Comparison of ENCODE assay signal across 1 cellular context in the genomic region with DNA sequence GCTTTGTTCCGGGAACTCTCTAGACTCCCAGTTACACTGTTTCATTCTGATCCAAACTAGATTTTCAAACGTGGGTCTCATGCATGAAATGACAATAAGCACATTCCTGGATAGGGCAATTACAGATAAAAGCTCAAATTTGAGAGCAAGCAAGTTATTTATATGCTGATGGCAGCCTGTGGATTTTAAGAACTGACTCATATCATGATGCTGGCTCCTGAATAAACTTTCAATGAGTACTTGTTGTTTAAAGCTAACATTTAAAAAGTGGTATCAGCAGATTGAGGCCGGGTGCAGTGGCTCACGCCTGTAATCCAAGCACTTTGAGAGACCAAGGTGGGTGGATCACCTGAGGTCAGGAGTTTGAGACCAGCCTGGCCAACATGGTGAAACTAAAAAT.
TF ChIP-seq lines count a peak whose summit lies in the region.

No MANE protein-coding gene starts in this region.

TF ChIP-seq in GM23338, 12 proteins besides CTCF, POLR2A, EP300 and RAD21 (continued from another document):
- TF ChIP-seq, protein P1, sequence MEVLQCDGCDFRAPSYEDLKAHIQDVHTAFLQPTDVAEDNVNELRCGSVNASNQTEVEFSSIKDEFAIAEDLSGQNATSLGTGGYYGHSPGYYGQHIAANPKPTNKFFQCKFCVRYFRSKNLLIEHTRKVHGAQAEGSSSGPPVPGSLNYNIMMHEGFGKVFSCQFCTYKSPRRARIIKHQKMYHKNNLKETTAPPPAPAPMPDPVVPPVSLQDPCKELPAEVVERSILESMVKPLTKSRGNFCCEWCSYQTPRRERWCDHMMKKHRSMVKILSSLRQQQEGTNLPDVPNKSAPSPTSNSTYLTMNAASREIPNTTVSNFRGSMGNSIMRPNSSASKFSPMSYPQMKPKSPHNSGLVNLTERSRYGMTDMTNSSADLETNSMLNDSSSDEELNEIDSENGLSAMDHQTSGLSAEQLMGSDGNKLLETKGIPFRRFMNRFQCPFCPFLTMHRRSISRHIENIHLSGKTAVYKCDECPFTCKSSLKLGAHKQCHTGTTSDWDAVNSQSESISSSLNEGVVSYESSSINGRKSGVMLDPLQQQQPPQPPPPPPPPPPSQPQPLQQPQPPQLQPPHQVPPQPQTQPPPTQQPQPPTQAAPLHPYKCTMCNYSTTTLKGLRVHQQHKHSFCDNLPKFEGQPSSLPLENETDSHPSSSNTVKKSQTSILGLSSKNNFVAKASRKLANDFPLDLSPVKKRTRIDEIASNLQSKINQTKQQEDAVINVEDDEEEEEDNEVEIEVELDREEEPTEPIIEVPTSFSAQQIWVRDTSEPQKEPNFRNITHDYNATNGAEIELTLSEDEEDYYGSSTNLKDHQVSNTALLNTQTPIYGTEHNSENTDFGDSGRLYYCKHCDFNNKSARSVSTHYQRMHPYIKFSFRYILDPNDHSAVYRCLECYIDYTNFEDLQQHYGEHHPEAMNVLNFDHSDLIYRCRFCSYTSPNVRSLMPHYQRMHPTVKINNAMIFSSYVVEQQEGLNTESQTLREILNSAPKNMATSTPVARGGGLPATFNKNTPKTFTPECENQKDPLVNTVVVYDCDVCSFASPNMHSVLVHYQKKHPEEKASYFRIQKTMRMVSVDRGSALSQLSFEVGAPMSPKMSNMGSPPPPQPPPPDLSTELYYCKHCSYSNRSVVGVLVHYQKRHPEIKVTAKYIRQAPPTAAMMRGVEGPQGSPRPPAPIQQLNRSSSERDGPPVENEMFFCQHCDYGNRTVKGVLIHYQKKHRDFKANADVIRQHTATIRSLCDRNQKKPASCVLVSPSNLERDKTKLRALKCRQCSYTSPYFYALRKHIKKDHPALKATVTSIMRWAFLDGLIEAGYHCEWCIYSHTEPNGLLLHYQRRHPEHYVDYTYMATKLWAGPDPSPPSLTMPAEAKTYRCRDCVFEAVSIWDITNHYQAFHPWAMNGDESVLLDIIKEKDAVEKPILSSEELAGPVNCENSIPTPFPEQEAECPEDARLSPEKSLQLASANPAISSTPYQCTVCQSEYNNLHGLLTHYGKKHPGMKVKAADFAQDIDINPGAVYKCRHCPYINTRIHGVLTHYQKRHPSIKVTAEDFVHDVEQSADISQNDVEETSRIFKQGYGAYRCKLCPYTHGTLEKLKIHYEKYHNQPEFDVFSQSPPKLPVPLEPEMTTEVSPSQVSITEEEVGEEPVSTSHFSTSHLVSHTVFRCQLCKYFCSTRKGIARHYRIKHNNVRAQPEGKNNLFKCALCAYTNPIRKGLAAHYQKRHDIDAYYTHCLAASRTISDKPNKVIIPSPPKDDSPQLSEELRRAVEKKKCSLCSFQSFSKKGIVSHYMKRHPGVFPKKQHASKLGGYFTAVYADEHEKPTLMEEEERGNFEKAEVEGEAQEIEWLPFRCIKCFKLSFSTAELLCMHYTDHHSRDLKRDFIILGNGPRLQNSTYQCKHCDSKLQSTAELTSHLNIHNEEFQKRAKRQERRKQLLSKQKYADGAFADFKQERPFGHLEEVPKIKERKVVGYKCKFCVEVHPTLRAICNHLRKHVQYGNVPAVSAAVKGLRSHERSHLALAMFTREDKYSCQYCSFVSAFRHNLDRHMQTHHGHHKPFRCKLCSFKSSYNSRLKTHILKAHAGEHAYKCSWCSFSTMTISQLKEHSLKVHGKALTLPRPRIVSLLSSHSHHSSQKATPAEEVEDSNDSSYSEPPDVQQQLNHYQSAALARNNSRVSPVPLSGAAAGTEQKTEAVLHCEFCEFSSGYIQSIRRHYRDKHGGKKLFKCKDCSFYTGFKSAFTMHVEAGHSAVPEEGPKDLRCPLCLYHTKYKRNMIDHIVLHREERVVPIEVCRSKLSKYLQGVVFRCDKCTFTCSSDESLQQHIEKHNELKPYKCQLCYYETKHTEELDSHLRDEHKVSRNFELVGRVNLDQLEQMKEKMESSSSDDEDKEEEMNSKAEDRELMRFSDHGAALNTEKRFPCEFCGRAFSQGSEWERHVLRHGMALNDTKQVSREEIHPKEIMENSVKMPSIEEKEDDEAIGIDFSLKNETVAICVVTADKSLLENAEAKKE (CRISPR knock-in tag; IDR thresholded peaks at IDR 0.05), result no peak
- TF ChIP-seq, protein P2, sequence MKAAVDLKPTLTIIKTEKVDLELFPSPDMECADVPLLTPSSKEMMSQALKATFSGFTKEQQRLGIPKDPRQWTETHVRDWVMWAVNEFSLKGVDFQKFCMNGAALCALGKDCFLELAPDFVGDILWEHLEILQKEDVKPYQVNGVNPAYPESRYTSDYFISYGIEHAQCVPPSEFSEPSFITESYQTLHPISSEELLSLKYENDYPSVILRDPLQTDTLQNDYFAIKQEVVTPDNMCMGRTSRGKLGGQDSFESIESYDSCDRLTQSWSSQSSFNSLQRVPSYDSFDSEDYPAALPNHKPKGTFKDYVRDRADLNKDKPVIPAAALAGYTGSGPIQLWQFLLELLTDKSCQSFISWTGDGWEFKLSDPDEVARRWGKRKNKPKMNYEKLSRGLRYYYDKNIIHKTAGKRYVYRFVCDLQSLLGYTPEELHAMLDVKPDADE (IDR thresholded peaks at IDR 0.05), result no peak
- TF ChIP-seq ZNF331 (CRISPR knock-in tag; IDR thresholded peaks at IDR 0.05; ENCODE audit: low read depth), result no peak
- no peak for TF ChIP-seq STAT1 (IDR thresholded peaks at IDR 0.05; ENCODE audit: unreplicated experiment)
- no peak for TF ChIP-seq ZNF114 (CRISPR knock-in tag; IDR thresholded peaks at IDR 0.05)
- TF ChIP-seq POLR2AphosphoS5 (IDR thresholded peaks at IDR 0.05; ENCODE audit: low read depth), result no peak
